ENCODE assay signal across 8 cellular contexts in the genomic region with DNA sequence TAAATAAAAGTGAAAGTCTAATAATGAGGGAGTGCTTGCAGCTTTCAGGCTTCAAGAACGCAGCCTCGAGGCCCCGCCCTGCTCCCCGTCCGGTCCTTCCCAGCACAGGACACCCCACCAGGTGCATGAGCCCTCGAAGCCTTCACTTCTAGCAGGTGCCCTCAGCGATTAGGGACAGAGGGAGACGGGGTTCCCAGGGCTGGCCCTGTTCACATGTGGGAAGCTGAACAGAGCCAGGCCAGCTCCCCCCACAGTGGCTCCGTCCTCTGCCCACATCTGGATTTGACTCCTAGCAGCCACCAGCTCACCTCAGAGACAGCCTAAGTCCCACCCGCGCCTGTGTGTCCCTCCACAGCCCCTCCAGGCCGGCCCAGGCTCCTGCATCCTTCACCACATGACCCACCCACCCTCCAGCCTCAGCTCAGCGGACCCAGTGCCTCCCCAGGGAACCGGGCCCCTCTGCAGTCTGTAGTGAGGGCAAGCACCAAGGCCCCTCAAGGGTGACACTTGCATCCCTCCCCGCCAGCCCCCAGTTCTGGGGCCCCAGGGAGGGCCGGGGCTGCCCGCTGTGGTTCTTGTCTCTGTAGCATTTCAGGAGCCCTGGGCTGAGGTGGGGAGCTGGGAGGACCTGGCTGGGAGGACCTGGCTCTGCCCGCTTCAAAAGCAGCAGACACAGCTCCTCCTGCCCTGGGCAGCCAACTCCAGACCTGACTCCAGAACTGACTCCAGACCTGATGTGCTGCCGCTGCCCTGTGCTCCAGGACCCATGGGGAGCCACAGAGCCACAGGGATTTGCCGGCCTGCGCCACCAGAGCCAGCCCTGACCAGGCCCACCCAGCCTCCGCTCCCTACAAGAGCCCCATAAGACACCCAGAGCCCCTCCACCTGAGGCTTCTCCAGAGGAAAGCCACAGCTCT. TPM values are rescaled to one million over a fixed set of nuclear protein-coding genes. Genes with fewer than 3 reads are reported as not detected.
DNase-seq lines count a peak whose midpoint lies in the region; ATAC-seq lines count a peak whose summit lies in the region.

No MANE protein-coding gene starts in this region.

- intact Hi-C loops in activated CD4-positive, alpha-beta T cell treated with anti-CD3 and anti-CD28 coated beads for 36 hours (cut with DNase I, micrococcal nuclease), result loop anchor here (5.0 kb wide), 3 partner anchors 34 to 61 kb away; a partner anchor contains a TSS

- H3K9me3 ChIP-seq in iPS-20b (ENCODE audit: insufficient read depth, low read depth, low read length), result no peaks in the 10 kb centered on the region

- POLR2A ChIA-PET in activated CD4-positive, alpha-beta T cell treated with anti-CD3 and anti-CD28 coated beads for 36 hours (lab: Charles Lee), result interaction anchor here (0.5 to 1.4 kb wide), 7 partner anchors 15 to 237 kb away, joined by 3 to 8 read pairs (median 3); a partner anchor contains a TSS

- H3K27me3 ChIP-seq in iPS-20b (ENCODE audit: insufficient read depth, low read length), result no peaks in the 10 kb centered on the region

- CTCF ChIA-PET in activated CD4-positive, alpha-beta T cell treated with anti-CD3 and anti-CD28 coated beads for 36 hours (lab: Charles Lee), result interaction anchor here (1.0 to 2.0 kb wide), 3 partner anchors 10 to 61 kb away, joined by 3 to 10 read pairs (median 4); no protein-coding TSS in a partner anchor
- CTCF ChIA-PET in activated naive CD4-positive, alpha-beta T cell treated with anti-CD3 and anti-CD28 coated beads, Interleukin-2, amount 10 ng/mL, durations not matched to agents 7 days and 5 days (lab: Charles Lee), result interaction anchor here (1.0 to 1.2 kb wide), 3 partner anchors 17 to 86 kb away, joined by 3 to 7 read pairs (median 4); no protein-coding TSS in a partner anchor

- peak overlapping the region; percentile 91 for H3K4me3 Mint-ChIP-seq in activated CD4-positive, alpha-beta T cell treated with anti-CD3 and anti-CD28 coated beads for 36 hours
- H3K4me3 Mint-ChIP-seq in activated naive CD4-positive, alpha-beta T cell treated with anti-CD3 and anti-CD28 coated beads, Interleukin-2, amount 10 ng/mL, durations not matched to agents 7 days and 5 days, result peak overlapping the region; percentile 89

- peak overlapping the region; percentile 93 for H3K27ac Mint-ChIP-seq in activated CD4-positive, alpha-beta T cell treated with anti-CD3 and anti-CD28 coated beads for 36 hours
- peak overlapping the region; percentile 94 for H3K27ac Mint-ChIP-seq in activated naive CD4-positive, alpha-beta T cell treated with anti-CD3 and anti-CD28 coated beads, Interleukin-2, amount 10 ng/mL, durations not matched to agents 7 days and 5 days

- peak overlapping the region; percentile 63; the same call in 1 of the 2 replicates for H3K4me3 ChIP-seq in iPS-20b (ENCODE audit: low read length)

- H3K27ac ChIP-seq in iPS-20b (ENCODE audit: low read length), result no peak overlapping the region

- H3K4me1 ChIP-seq in iPS-20b (ENCODE audit: insufficient read depth, low read length), result no peaks in the 10 kb centered on the region; the same call in 1 of the 2 replicates

- peaks cover 32% of the 10 kb centered on the region for H3K36me3 Mint-ChIP-seq in activated CD4-positive, alpha-beta T cell treated with anti-CD3 and anti-CD28 coated beads for 36 hours (ENCODE audit: low read depth)
- peaks cover 22% of the 10 kb centered on the region for H3K36me3 Mint-ChIP-seq in activated naive CD4-positive, alpha-beta T cell treated with anti-CD3 and anti-CD28 coated beads, Interleukin-2, amount 10 ng/mL, durations not matched to agents 7 days and 5 days

- H3K9ac ChIP-seq in iPS-20b (ENCODE audit: low read depth, low read length), result peak overlapping the region; percentile 45

- no peaks in the 10 kb centered on the region for H3K9me3 Mint-ChIP-seq in activated CD4-positive, alpha-beta T cell treated with anti-CD3 and anti-CD28 coated beads for 36 hours (ENCODE audit: low read depth)
- no peaks in the 10 kb centered on the region for H3K9me3 Mint-ChIP-seq in activated naive CD4-positive, alpha-beta T cell treated with anti-CD3 and anti-CD28 coated beads, Interleukin-2, amount 10 ng/mL, durations not matched to agents 7 days and 5 days

- no peaks in the 10 kb centered on the region for H3K27me3 Mint-ChIP-seq in activated CD4-positive, alpha-beta T cell treated with anti-CD3 and anti-CD28 coated beads for 36 hours
- H3K27me3 Mint-ChIP-seq in activated naive CD4-positive, alpha-beta T cell treated with anti-CD3 and anti-CD28 coated beads, Interleukin-2, amount 10 ng/mL, durations not matched to agents 7 days and 5 days, result no peaks in the 10 kb centered on the region

- peaks cover 45% of the 10 kb centered on the region for H3K4me1 Mint-ChIP-seq in activated CD4-positive, alpha-beta T cell treated with anti-CD3 and anti-CD28 coated beads for 36 hours
- peaks cover 49% of the 10 kb centered on the region for H3K4me1 Mint-ChIP-seq in activated naive CD4-positive, alpha-beta T cell treated with anti-CD3 and anti-CD28 coated beads, Interleukin-2, amount 10 ng/mL, durations not matched to agents 7 days and 5 days

- no peaks in the 10 kb centered on the region for H3K36me3 ChIP-seq in iPS-20b (ENCODE audit: insufficient read depth, low read depth, low read length)

- DNase-seq in activated CD4-positive, alpha-beta T cell treated with anti-CD3 and anti-CD28 coated beads for 36 hours, result peak; percentile 74
- no peak for DNase-seq in activated CD4-positive, alpha-beta T cell treated with anti-CD3 and anti-CD28 coated beads for 1 hour
- peak; percentile 82 for DNase-seq in activated naive CD4-positive, alpha-beta T cell treated with anti-CD3 and anti-CD28 coated beads, Interleukin-2, amount 10 ng/mL, durations not matched to agents 7 days and 5 days
- DNase-seq in stimulated activated CD4-positive, alpha-beta T cell treated with anti-CD3 and anti-CD28 coated beads, Interleukin-4, amount 100 ng/mL, for 48 hours (ENCODE audit: low read depth in 2 of 2), result peak; percentile 35 to 45
- DNase-seq in anterior cingulate cortex (lab: John Stamatoyannopoulos, UW), result no peak
- DNase-seq in SIG-M5 (lab: John Stamatoyannopoulos, UW), result no peak
- no peak for DNase-seq in midbrain (lab: John Stamatoyannopoulos, UW)

- peak; percentile 5 for ATAC-seq in activated CD4-positive, alpha-beta T cell treated with anti-CD3 and anti-CD28 coated beads for 36 hours

RNA-seq across cellular contexts. Expression of a gene that starts 27.3 kb away (rescaled TPM):
- 100 to 1,000 TPM; 192 to 218 TPM for total RNA-seq in activated CD4-positive, alpha-beta T cell treated with anti-CD3 and anti-CD28 coated beads for 36 hours

RNA-seq across cellular contexts. Expression of a gene that starts 35.9 kb away (rescaled TPM):
- total RNA-seq in activated CD4-positive, alpha-beta T cell treated with anti-CD3 and anti-CD28 coated beads for 36 hours, result 100 to 1,000 TPM; 171 to 229 TPM

RNA-seq across cellular contexts. Expression of a gene that starts 43.0 kb away (rescaled TPM):
- 100 to 1,000 TPM; 108 to 113 TPM for total RNA-seq in activated CD4-positive, alpha-beta T cell treated with anti-CD3 and anti-CD28 coated beads for 36 hours

Comparison
In these comparisons a context has a peak if more than half of its experiments do, and no peak if none do; other contexts are left out.
1. DNase-seq: peak in activated CD4-positive, alpha-beta T cell treated with anti-CD3 and anti-CD28 coated beads for 36 hours (single experiment), activated naive CD4-positive, alpha-beta T cell treated with anti-CD3 and anti-CD28 coated beads, Interleukin-2, amount 10 ng/mL, durations not matched to agents 7 days and 5 days (single experiment) and stimulated activated CD4-positive, alpha-beta T cell treated with anti-CD3 and anti-CD28 coated beads, Interleukin-4, amount 100 ng/mL, for 48 hours (2 of 2); none in activated CD4-positive, alpha-beta T cell treated with anti-CD3 and anti-CD28 coated beads for 1 hour (single experiment), anterior cingulate cortex (0 of 58), SIG-M5 (single experiment) and midbrain (single experiment).